12 cellular contexts compared by ENCODE assay signal in the genomic region with DNA sequence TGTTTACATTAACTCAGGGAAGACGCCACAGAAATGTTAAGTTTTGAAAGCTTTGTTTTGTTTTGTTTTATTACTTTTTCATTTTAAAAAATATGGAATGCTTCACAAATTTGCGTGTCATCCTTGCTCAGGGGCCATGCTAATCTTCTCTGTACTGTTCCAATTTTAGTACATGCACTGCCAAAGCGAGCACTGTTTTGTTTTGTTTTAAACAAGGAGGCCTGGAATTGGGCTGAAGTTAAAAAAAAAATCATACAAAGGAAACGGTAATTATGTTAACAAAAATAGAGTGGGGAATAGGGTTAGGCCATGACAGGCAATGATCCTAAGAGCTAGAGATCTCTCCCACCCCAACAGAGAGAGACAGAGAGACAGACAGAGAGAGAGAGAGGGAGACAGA. TPM values are rescaled to one million over a fixed set of nuclear protein-coding genes. Genes with fewer than 3 reads are reported as not detected.
A peak's percentile ranks its signal among the peaks of the same experiment; 100 is the strongest.
DNase-seq lines count a peak whose midpoint lies in the region; ATAC-seq, FAIRE-seq and TF ChIP-seq lines count a peak whose summit lies in the region.
"Had no signal": no experiment of that assay in that cellular context is flagged by ENCODE, and none has a peak within 500 bp of the region (broad histone marks: within the 10 kb centered on the region; RNA-seq: fewer than 3 reads in every experiment).

No MANE protein-coding gene starts in this region.

- no TSS peak for BruUV-seq in endothelial cell of umbilical vein (replicated peaks; lab: Mats Ljungman, UMichigan)

- no peaks in the 10 kb centered on the region for H3K9me3 Mint-ChIP-seq in activated CD4-positive, alpha-beta T cell treated with anti-CD3 and anti-CD28 coated beads for 36 hours (ENCODE audit: low read depth)
- no peaks in the 10 kb centered on the region for H3K9me3 Mint-ChIP-seq in nephron

- no peak overlapping the region for H3K4me3 Mint-ChIP-seq in activated CD4-positive, alpha-beta T cell treated with anti-CD3 and anti-CD28 coated beads for 36 hours
- H3K4me3 Mint-ChIP-seq in nephron = peak overlapping the region in 2 of 3 experiments; percentile 8 to 31

- peaks cover 1% of the 10 kb centered on the region for H3K36me3 Mint-ChIP-seq in activated CD4-positive, alpha-beta T cell treated with anti-CD3 and anti-CD28 coated beads for 36 hours (ENCODE audit: low read depth)
- H3K36me3 Mint-ChIP-seq in nephron (ENCODE audit: low read depth) = no peaks in the 10 kb centered on the region

- no peaks in the 10 kb centered on the region for H3K9me1 ChIP-seq in endothelial cell of umbilical vein (replicated peaks; ENCODE audit: control insufficient read depth, extremely low read depth, insufficient read depth, low read length)

- H3K36me3 ChIP-seq in endothelial cell of umbilical vein (ENCODE audit: control insufficient read depth in 2 of 2, extremely low read depth in 1 of 2, insufficient read depth in 2 of 2, low read length in 2 of 2) (no peaks in the 10 kb centered on the region), tibial nerve (no peaks in the 10 kb centered on the region)

- no peaks in the 10 kb centered on the region for H3K27me3 Mint-ChIP-seq in activated CD4-positive, alpha-beta T cell treated with anti-CD3 and anti-CD28 coated beads for 36 hours
- peaks cover 8% of the 10 kb centered on the region for H3K27me3 Mint-ChIP-seq in nephron (ENCODE audit: low read depth)

- TF ChIP-seq EP300 in tibial nerve (IDR thresholded peaks at IDR 0.05) = no peak

- no peak overlapping the region for H3K9ac ChIP-seq in endothelial cell of umbilical vein (replicated peaks; ENCODE audit: extremely low read depth, insufficient read depth, low read length)

- H3K27ac ChIP-seq in endothelial cell of umbilical vein (ENCODE audit: insufficient read depth, low read depth, low read length) (no peak overlapping the region), tibial nerve (peak overlapping the region; percentile 15 to 75 (median 64))

- H3K27me3 ChIP-seq in endothelial cell of umbilical vein (ENCODE audit: control insufficient read depth in 2 of 2, insufficient read depth in 2 of 2, low read length in 2 of 2) (no peaks in the 10 kb centered on the region), tibial nerve (no peaks in the 10 kb centered on the region)

- H3K27ac Mint-ChIP-seq in activated CD4-positive, alpha-beta T cell treated with anti-CD3 and anti-CD28 coated beads for 36 hours = peak overlapping the region; percentile 26
- peak overlapping the region; percentile 94 to 99 (median 98) for H3K27ac Mint-ChIP-seq in nephron

- peak overlapping the region; percentile 56 for H2AFZ ChIP-seq in endothelial cell of umbilical vein (ENCODE audit: low read depth, low read length)

- peaks cover 10% of the 10 kb centered on the region for H3K4me1 ChIP-seq in endothelial cell of umbilical vein (ENCODE audit: control insufficient read depth, extremely low read depth, insufficient read depth, low read length)
- peaks cover 0 to 32% (median 22%) of the 10 kb centered on the region in 4 donors for H3K4me1 ChIP-seq in tibial nerve

- H3K79me2 ChIP-seq in endothelial cell of umbilical vein (ENCODE audit: control insufficient read depth, insufficient read depth, low read length) = no peaks in the 10 kb centered on the region

- H3K9me3 ChIP-seq in endothelial cell of umbilical vein (replicated peaks; ENCODE audit: control insufficient read depth, insufficient read depth, low read length) = no peaks in the 10 kb centered on the region
- peaks cover 0 to under 1% (median 0%) of the 10 kb centered on the region in 4 donors for H3K9me3 ChIP-seq in tibial nerve

- ATAC-seq in activated CD4-positive, alpha-beta T cell treated with anti-CD3 and anti-CD28 coated beads for 36 hours = no peak
- ATAC-seq in GM19023 (IDR thresholded peaks at IDR 0.05; ENCODE audit: unreplicated experiment) (no peak), GM21723 (IDR thresholded peaks at IDR 0.05; ENCODE audit: unreplicated experiment) (no peak)

- peaks cover 39% of the 10 kb centered on the region for H3K4me1 Mint-ChIP-seq in activated CD4-positive, alpha-beta T cell treated with anti-CD3 and anti-CD28 coated beads for 36 hours
- H3K4me1 Mint-ChIP-seq in nephron = peaks cover 75% of the 10 kb centered on the region

- POLR2A ChIA-PET in activated CD4-positive, alpha-beta T cell treated with anti-CD3 and anti-CD28 coated beads for 36 hours (lab: Charles Lee) = interaction anchor here (0.7 kb wide), 1 partner anchor 66 kb away, joined by 8 read pairs; no protein-coding TSS in a partner anchor
- POLR2A ChIA-PET in endothelial cell of umbilical vein (lab: Charles Lee) = no interaction called here

- no peaks in the 10 kb centered on the region for H4K20me1 ChIP-seq in endothelial cell of umbilical vein (replicated peaks; ENCODE audit: control insufficient read depth, extremely low read depth, insufficient read depth, low read length)

- intact Hi-C loops in activated CD4-positive, alpha-beta T cell treated with anti-CD3 and anti-CD28 coated beads for 36 hours (cut with DNase I, micrococcal nuclease) = loop anchor here in 1 of 2 experiments (2.0 kb wide), 2 partner anchors 45 to 53 kb away; no protein-coding TSS in a partner anchor
- intact Hi-C loops in endothelial cell of umbilical vein (cut with micrococcal nuclease) (loop anchor here (2.0 kb wide), 1 partner anchor 27 kb away; no protein-coding TSS in a partner anchor), posterior cingulate gyrus (cut with DNase I) (no loop called here)

- CTCF ChIA-PET in activated CD4-positive, alpha-beta T cell treated with anti-CD3 and anti-CD28 coated beads for 36 hours (lab: Charles Lee) = interaction anchor here (0.7 kb wide), 2 partner anchors 10 to 82 kb away, joined by 3 to 4 read pairs; no protein-coding TSS in a partner anchor
- CTCF ChIA-PET in endothelial cell of umbilical vein (lab: Charles Lee) = interaction anchor here (0.9 kb wide), 1 partner anchor 9 kb away, joined by 3 read pairs; no protein-coding TSS in a partner anchor

- no peak for TF ChIP-seq POLR2A in endothelial cell of umbilical vein (IDR thresholded peaks at IDR 0.05; ENCODE audit: low read depth, low read length)
- no peak for TF ChIP-seq POLR2A in tibial nerve (IDR thresholded peaks at IDR 0.05)

- no peak for DNase-seq in activated CD4-positive, alpha-beta T cell treated with anti-CD3 and anti-CD28 coated beads for 36 hours
- DNase-seq in activated CD4-positive, alpha-beta T cell treated with anti-CD3 and anti-CD28 coated beads for 48 hours = no peak
- DNase-seq in endothelial cell of umbilical vein (ENCODE audit: low read depth, low spot score) (no peak), tibial nerve (ENCODE audit: low spot score in 2 of 2) (peak in 1 of 2 donors; percentile 12), posterior cingulate gyrus (no peak)
- DNase-seq: mammary epithelial cell, NCI-H1417 had no signal

- WGBS in tibial nerve, 2 donors = 46 to 51% methylated on average over 4 of the region's 4 CpGs

- no peak for FAIRE-seq in endothelial cell of umbilical vein (lab: Jason Lieb, UNC)
- FAIRE-seq: A204.1, frontal cortex had no signal

- TF ChIP-seq CTCF in endothelial cell of umbilical vein (IDR thresholded peaks at IDR 0.05; ENCODE audit: extremely low read depth in 1 of 2, insufficient read depth in 1 of 2, low read depth in 1 of 2, low read length in 2 of 2) = no peak
- no peak for TF ChIP-seq CTCF in nephron (IDR thresholded peaks at IDR 0.05; ENCODE audit: unreplicated experiment in 3 of 3)
- TF ChIP-seq CTCF in tibial nerve (IDR thresholded peaks at IDR 0.05) = no peak

- no peak overlapping the region for H3K4me2 ChIP-seq in endothelial cell of umbilical vein (ENCODE audit: insufficient read depth, low read length)

- dilution Hi-C loops in endothelial cell of umbilical vein (cut with MboI; ENCODE audit: extremely low pct_ligation_motif_present, low sequenced_read_pairs) = no loop called here

- no peak overlapping the region for H3K4me3 ChIP-seq in endothelial cell of umbilical vein (replicated peaks in 1 of 3; ENCODE audit: insufficient read depth in 1 of 3, low read depth in 1 of 3, low read length in 3 of 3)
- no peak overlapping the region for H3K4me3 ChIP-seq in tibial nerve

TF ChIP-seq in endothelial cell of umbilical vein, 7 proteins besides CTCF, POLR2A, EP300 and RAD21:
- TF ChIP-seq EZH2 (IDR thresholded peaks at IDR 0.05; ENCODE audit: borderline replicate concordance, low read depth, low read length, severe bottlenecking) = no peak
- no peak for TF ChIP-seq GATA2 (IDR thresholded peaks at IDR 0.05; ENCODE audit: insufficient read depth, insufficient read length, low read depth, low read length)
- TF ChIP-seq POLR2AphosphoS5 (IDR thresholded peaks at IDR 0.05; ENCODE audit: insufficient read depth, low read depth, low read length) = no peak
- TF ChIP-seq, protein P1, sequence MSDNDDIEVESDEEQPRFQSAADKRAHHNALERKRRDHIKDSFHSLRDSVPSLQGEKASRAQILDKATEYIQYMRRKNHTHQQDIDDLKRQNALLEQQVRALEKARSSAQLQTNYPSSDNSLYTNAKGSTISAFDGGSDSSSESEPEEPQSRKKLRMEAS (IDR thresholded peaks at IDR 0.05; ENCODE audit: insufficient read depth, insufficient read length) = no peak
- TF ChIP-seq JUN (IDR thresholded peaks at IDR 0.05; ENCODE audit: borderline replicate concordance, insufficient read depth, insufficient read length, low read depth) = no peak
- no peak for TF ChIP-seq MYC (IDR thresholded peaks at IDR 0.05; ENCODE audit: low read depth, low read length)
- TF ChIP-seq FOS (IDR thresholded peaks at IDR 0.05; ENCODE audit: borderline replicate concordance, insufficient read depth, low read length) = no peak

RNA-seq across cellular contexts. Expression of a gene that starts 57.0 kb away (rescaled TPM):
- 10 to 100 TPM; 72.1 to 96.9 TPM for total RNA-seq in activated CD4-positive, alpha-beta T cell treated with anti-CD3 and anti-CD28 coated beads for 36 hours
- total RNA-seq in endothelial cell of umbilical vein (89.6 and 91.3 TPM in 2 replicates), tibial nerve (1,000 to 10,000 TPM in 1 of 4 donors, 100 to 1,000 TPM in 3; 298 to 1,137 (median 494) TPM)
- 46.0 and 63.3 TPM in 2 replicates for polyA plus RNA-seq in endothelial cell of umbilical vein
- 50.0 and 63.4 TPM in 2 replicates for polyA plus RNA-seq in endothelial cell of umbilical vein (2011; cell fraction: cytosol; rRNA removed)
- polyA plus RNA-seq in endothelial cell of umbilical vein (2011; cell fraction: nucleus; rRNA removed) = 22.0 and 22.8 TPM in 2 replicates
- polyA plus RNA-seq in endothelial cell of umbilical vein (2012) = 52.4 and 76.4 TPM in 2 replicates
- 16.9 and 24.7 TPM in 2 replicates for polyA minus RNA-seq in endothelial cell of umbilical vein
- polyA minus RNA-seq in endothelial cell of umbilical vein (2011; cell fraction: cytosol; rRNA and poly(A)+ RNA removed) = 34.5 TPM
- polyA minus RNA-seq in endothelial cell of umbilical vein (2011; cell fraction: nucleus; rRNA and poly(A)+ RNA removed) = 15.7 and 25.6 TPM in 2 replicates
